3 cellular contexts compared by ENCODE assay signal in genomic region chr19:14177496-14178074, GRCh38.
TF ChIP-seq lines count a peak whose summit lies in the region.

No MANE protein-coding gene starts in this region.

TF ChIP-seq in SK-N-SH, 30 proteins besides CTCF, POLR2A, EP300 and RAD21:
- TF ChIP-seq PBX3 (IDR thresholded peaks at IDR 0.05) (no peak), TAF1 (IDR thresholded peaks at IDR 0.05; ENCODE audit: borderline replicate concordance, low read depth, low read length) (no peak), SMC3 (IDR thresholded peaks at IDR 0.05; ENCODE audit: low read depth, low read length) (no peak), FOSL2 (IDR thresholded peaks at IDR 0.05; ENCODE audit: borderline replicate concordance, low read depth) (no peak), POLR2AphosphoS5 (IDR thresholded peaks at IDR 0.05; ENCODE audit: low read depth, low read length) (no peak), ELF1 (IDR thresholded peaks at IDR 0.05) (no peak), USF1 (IDR thresholded peaks at IDR 0.05; ENCODE audit: borderline replicate concordance, low read depth) (no peak), YY1 (IDR thresholded peaks at IDR 0.05; ENCODE audit: low read depth) (no peak), MXI1 (IDR thresholded peaks at IDR 0.05; ENCODE audit: low read depth, low read length) (no peak), MEF2A (IDR thresholded peaks at IDR 0.05; ENCODE audit: borderline replicate concordance, low read depth) (no peak), GATA2 (CRISPR knock-in tag; IDR thresholded peaks at IDR 0.05) (no peak), RXRA (IDR thresholded peaks at IDR 0.05; ENCODE audit: borderline replicate concordance, low read depth) (no peak), SIN3A (IDR thresholded peaks at IDR 0.05; ENCODE audit: borderline replicate concordance, low read depth, low read length) (no peak), NFIC (IDR thresholded peaks at IDR 0.05; ENCODE audit: borderline replicate concordance) (no peak), FOXJ3 (CRISPR knock-in tag; IDR thresholded peaks at IDR 0.05) (no peak), TEAD4 (IDR thresholded peaks at IDR 0.05; ENCODE audit: borderline replicate concordance, insufficient read depth) (no peak), TCF12 (IDR thresholded peaks at IDR 0.05) (no peak), IRF3 (IDR thresholded peaks at IDR 0.05; ENCODE audit: low read depth, low read length) (no peak)
- TF ChIP-seq, protein P1, sequence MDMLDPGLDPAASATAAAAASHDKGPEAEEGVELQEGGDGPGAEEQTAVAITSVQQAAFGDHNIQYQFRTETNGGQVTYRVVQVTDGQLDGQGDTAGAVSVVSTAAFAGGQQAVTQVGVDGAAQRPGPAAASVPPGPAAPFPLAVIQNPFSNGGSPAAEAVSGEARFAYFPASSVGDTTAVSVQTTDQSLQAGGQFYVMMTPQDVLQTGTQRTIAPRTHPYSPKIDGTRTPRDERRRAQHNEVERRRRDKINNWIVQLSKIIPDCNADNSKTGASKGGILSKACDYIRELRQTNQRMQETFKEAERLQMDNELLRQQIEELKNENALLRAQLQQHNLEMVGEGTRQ (IDR thresholded peaks at IDR 0.05; ENCODE audit: borderline replicate concordance, low read depth, low read length): no peak

TF ChIP-seq in SK-N-SH treated with all-trans-retinoic acid at 6 μM for 48 hours, 23 proteins besides CTCF, POLR2A, EP300 and RAD21:
- TF ChIP-seq GLIS3 (CRISPR knock-in tag; IDR thresholded peaks at IDR 0.05) (no peak), ZNF8 (CRISPR knock-in tag; IDR thresholded peaks at IDR 0.05) (no peak), OSR1 (CRISPR knock-in tag; IDR thresholded peaks at IDR 0.05) (no peak), CSDC2 (CRISPR knock-in tag; IDR thresholded peaks at IDR 0.05) (no peak), ZFP3 (CRISPR knock-in tag; IDR thresholded peaks at IDR 0.05) (no peak), CSRNP3 (CRISPR knock-in tag; IDR thresholded peaks at IDR 0.05) (no peak), PPARA (CRISPR knock-in tag; IDR thresholded peaks at IDR 0.05; ENCODE audit: borderline replicate concordance) (no peak), RARB (CRISPR knock-in tag; IDR thresholded peaks at IDR 0.05) (no peak), ZNF70 (CRISPR knock-in tag; IDR thresholded peaks at IDR 0.05) (no peak), ARNTL (CRISPR knock-in tag; IDR thresholded peaks at IDR 0.05; ENCODE audit: borderline replicate concordance, low read depth) (no peak), ESRRG (CRISPR knock-in tag; IDR thresholded peaks at IDR 0.05) (no peak), ZC3H10 (CRISPR knock-in tag; IDR thresholded peaks at IDR 0.05) (no peak), SNAI2 (CRISPR knock-in tag; IDR thresholded peaks at IDR 0.05) (no peak), TOX (CRISPR knock-in tag; IDR thresholded peaks at IDR 0.05; ENCODE audit: borderline replicate concordance) (no peak), TCF4 (CRISPR knock-in tag; IDR thresholded peaks at IDR 0.05; ENCODE audit: borderline replicate concordance) (no peak)
- TF ChIP-seq, protein P2, sequence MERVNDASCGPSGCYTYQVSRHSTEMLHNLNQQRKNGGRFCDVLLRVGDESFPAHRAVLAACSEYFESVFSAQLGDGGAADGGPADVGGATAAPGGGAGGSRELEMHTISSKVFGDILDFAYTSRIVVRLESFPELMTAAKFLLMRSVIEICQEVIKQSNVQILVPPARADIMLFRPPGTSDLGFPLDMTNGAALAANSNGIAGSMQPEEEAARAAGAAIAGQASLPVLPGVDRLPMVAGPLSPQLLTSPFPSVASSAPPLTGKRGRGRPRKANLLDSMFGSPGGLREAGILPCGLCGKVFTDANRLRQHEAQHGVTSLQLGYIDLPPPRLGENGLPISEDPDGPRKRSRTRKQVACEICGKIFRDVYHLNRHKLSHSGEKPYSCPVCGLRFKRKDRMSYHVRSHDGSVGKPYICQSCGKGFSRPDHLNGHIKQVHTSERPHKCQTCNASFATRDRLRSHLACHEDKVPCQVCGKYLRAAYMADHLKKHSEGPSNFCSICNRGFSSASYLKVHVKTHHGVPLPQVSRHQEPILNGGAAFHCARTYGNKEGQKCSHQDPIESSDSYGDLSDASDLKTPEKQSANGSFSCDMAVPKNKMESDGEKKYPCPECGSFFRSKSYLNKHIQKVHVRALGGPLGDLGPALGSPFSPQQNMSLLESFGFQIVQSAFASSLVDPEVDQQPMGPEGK (CRISPR knock-in tag; IDR thresholded peaks at IDR 0.05; ENCODE audit: borderline replicate concordance): no peak
- TF ChIP-seq, protein P3, sequence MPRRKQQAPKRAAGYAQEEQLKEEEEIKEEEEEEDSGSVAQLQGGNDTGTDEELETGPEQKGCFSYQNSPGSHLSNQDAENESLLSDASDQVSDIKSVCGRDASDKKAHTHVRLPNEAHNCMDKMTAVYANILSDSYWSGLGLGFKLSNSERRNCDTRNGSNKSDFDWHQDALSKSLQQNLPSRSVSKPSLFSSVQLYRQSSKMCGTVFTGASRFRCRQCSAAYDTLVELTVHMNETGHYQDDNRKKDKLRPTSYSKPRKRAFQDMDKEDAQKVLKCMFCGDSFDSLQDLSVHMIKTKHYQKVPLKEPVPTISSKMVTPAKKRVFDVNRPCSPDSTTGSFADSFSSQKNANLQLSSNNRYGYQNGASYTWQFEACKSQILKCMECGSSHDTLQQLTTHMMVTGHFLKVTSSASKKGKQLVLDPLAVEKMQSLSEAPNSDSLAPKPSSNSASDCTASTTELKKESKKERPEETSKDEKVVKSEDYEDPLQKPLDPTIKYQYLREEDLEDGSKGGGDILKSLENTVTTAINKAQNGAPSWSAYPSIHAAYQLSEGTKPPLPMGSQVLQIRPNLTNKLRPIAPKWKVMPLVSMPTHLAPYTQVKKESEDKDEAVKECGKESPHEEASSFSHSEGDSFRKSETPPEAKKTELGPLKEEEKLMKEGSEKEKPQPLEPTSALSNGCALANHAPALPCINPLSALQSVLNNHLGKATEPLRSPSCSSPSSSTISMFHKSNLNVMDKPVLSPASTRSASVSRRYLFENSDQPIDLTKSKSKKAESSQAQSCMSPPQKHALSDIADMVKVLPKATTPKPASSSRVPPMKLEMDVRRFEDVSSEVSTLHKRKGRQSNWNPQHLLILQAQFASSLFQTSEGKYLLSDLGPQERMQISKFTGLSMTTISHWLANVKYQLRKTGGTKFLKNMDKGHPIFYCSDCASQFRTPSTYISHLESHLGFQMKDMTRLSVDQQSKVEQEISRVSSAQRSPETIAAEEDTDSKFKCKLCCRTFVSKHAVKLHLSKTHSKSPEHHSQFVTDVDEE (CRISPR knock-in tag; IDR thresholded peaks at IDR 0.05): no peak
- TF ChIP-seq, protein P4, sequence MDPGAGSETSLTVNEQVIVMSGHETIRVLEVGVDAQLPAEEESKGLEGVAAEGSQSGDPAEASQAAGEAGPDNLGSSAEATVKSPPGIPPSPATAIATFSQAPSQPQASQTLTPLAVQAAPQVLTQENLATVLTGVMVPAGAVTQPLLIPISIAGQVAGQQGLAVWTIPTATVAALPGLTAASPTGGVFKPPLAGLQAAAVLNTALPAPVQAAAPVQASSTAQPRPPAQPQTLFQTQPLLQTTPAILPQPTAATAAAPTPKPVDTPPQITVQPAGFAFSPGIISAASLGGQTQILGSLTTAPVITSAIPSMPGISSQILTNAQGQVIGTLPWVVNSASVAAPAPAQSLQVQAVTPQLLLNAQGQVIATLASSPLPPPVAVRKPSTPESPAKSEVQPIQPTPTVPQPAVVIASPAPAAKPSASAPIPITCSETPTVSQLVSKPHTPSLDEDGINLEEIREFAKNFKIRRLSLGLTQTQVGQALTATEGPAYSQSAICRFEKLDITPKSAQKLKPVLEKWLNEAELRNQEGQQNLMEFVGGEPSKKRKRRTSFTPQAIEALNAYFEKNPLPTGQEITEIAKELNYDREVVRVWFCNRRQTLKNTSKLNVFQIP (CRISPR knock-in tag; IDR thresholded peaks at IDR 0.05; ENCODE audit: borderline replicate concordance, low read depth): no peak
TF ChIP-seq in SK-N-SH treated with all-trans-retinoic acid at 6 μM for 48 hours: peak in this region for 0.

TF ChIP-seq in HepG2, 621 proteins besides CTCF, POLR2A, EP300 and RAD21:
- TF ChIP-seq, protein P5, sequence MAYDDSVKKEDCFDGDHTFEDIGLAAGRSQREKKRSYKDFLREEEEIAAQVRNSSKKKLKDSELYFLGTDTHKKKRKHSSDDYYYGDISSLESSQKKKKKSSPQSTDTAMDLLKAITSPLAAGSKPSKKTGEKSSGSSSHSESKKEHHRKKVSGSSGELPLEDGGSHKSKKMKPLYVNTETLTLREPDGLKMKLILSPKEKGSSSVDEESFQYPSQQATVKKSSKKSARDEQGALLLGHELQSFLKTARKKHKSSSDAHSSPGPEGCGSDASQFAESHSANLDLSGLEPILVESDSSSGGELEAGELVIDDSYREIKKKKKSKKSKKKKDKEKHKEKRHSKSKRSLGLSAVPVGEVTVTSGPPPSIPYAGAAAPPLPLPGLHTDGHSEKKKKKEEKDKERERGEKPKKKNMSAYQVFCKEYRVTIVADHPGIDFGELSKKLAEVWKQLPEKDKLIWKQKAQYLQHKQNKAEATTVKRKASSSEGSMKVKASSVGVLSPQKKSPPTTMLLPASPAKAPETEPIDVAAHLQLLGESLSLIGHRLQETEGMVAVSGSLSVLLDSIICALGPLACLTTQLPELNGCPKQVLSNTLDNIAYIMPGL (CRISPR knock-in tag; IDR thresholded peaks at IDR 0.05; ENCODE audit: borderline replicate concordance in 1 of 2, low read depth in 1 of 2): no peak
- TF ChIP-seq ZNF7 (CRISPR knock-in tag; IDR thresholded peaks at IDR 0.05): peak; percentile 60; the same call in 1 of the 2 replicates
- TF ChIP-seq ZNF629 (CRISPR knock-in tag; conservative IDR thresholded peaks at IDR 0.05): peak; percentile 87
